ENCODE assay signal across 1 cellular context in genomic region chr4:109179089-109179488, GRCh38.
TF ChIP-seq lines count a peak whose summit lies in the region.

No MANE protein-coding gene starts in this region.

TF ChIP-seq in H1, 55 proteins besides CTCF, POLR2A, EP300 and RAD21 (continued from another document):
- TF ChIP-seq, protein P1, sequence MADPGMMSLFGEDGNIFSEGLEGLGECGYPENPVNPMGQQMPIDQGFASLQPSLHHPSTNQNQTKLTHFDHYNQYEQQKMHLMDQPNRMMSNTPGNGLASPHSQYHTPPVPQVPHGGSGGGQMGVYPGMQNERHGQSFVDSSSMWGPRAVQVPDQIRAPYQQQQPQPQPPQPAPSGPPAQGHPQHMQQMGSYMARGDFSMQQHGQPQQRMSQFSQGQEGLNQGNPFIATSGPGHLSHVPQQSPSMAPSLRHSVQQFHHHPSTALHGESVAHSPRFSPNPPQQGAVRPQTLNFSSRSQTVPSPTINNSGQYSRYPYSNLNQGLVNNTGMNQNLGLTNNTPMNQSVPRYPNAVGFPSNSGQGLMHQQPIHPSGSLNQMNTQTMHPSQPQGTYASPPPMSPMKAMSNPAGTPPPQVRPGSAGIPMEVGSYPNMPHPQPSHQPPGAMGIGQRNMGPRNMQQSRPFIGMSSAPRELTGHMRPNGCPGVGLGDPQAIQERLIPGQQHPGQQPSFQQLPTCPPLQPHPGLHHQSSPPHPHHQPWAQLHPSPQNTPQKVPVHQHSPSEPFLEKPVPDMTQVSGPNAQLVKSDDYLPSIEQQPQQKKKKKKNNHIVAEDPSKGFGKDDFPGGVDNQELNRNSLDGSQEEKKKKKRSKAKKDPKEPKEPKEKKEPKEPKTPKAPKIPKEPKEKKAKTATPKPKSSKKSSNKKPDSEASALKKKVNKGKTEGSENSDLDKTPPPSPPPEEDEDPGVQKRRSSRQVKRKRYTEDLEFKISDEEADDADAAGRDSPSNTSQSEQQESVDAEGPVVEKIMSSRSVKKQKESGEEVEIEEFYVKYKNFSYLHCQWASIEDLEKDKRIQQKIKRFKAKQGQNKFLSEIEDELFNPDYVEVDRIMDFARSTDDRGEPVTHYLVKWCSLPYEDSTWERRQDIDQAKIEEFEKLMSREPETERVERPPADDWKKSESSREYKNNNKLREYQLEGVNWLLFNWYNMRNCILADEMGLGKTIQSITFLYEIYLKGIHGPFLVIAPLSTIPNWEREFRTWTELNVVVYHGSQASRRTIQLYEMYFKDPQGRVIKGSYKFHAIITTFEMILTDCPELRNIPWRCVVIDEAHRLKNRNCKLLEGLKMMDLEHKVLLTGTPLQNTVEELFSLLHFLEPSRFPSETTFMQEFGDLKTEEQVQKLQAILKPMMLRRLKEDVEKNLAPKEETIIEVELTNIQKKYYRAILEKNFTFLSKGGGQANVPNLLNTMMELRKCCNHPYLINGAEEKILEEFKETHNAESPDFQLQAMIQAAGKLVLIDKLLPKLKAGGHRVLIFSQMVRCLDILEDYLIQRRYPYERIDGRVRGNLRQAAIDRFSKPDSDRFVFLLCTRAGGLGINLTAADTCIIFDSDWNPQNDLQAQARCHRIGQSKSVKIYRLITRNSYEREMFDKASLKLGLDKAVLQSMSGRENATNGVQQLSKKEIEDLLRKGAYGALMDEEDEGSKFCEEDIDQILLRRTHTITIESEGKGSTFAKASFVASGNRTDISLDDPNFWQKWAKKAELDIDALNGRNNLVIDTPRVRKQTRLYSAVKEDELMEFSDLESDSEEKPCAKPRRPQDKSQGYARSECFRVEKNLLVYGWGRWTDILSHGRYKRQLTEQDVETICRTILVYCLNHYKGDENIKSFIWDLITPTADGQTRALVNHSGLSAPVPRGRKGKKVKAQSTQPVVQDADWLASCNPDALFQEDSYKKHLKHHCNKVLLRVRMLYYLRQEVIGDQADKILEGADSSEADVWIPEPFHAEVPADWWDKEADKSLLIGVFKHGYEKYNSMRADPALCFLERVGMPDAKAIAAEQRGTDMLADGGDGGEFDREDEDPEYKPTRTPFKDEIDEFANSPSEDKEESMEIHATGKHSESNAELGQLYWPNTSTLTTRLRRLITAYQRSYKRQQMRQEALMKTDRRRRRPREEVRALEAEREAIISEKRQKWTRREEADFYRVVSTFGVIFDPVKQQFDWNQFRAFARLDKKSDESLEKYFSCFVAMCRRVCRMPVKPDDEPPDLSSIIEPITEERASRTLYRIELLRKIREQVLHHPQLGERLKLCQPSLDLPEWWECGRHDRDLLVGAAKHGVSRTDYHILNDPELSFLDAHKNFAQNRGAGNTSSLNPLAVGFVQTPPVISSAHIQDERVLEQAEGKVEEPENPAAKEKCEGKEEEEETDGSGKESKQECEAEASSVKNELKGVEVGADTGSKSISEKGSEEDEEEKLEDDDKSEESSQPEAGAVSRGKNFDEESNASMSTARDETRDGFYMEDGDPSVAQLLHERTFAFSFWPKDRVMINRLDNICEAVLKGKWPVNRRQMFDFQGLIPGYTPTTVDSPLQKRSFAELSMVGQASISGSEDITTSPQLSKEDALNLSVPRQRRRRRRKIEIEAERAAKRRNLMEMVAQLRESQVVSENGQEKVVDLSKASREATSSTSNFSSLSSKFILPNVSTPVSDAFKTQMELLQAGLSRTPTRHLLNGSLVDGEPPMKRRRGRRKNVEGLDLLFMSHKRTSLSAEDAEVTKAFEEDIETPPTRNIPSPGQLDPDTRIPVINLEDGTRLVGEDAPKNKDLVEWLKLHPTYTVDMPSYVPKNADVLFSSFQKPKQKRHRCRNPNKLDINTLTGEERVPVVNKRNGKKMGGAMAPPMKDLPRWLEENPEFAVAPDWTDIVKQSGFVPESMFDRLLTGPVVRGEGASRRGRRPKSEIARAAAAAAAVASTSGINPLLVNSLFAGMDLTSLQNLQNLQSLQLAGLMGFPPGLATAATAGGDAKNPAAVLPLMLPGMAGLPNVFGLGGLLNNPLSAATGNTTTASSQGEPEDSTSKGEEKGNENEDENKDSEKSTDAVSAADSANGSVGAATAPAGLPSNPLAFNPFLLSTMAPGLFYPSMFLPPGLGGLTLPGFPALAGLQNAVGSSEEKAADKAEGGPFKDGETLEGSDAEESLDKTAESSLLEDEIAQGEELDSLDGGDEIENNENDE (IDR thresholded peaks at IDR 0.05; ENCODE audit: insufficient replicate concordance, low read length): no peak
- TF ChIP-seq YY1 (IDR thresholded peaks at IDR 0.05; ENCODE audit: low read depth, low read length) (no peak), USF2 (IDR thresholded peaks at IDR 0.05; ENCODE audit: low read length) (no peak), BRCA1 (IDR thresholded peaks at IDR 0.05; ENCODE audit: low read depth, low read length) (no peak), KDM4A (IDR thresholded peaks at IDR 0.05; ENCODE audit: low read depth, low read length, severe bottlenecking) (no peak), CBX8 (IDR thresholded peaks at IDR 0.05; ENCODE audit: borderline replicate concordance, low read depth, low read length) (no peak)
- TF ChIP-seq, protein P2, sequence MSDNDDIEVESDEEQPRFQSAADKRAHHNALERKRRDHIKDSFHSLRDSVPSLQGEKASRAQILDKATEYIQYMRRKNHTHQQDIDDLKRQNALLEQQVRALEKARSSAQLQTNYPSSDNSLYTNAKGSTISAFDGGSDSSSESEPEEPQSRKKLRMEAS (IDR thresholded peaks at IDR 0.05): no peak
